In the genomic region with DNA sequence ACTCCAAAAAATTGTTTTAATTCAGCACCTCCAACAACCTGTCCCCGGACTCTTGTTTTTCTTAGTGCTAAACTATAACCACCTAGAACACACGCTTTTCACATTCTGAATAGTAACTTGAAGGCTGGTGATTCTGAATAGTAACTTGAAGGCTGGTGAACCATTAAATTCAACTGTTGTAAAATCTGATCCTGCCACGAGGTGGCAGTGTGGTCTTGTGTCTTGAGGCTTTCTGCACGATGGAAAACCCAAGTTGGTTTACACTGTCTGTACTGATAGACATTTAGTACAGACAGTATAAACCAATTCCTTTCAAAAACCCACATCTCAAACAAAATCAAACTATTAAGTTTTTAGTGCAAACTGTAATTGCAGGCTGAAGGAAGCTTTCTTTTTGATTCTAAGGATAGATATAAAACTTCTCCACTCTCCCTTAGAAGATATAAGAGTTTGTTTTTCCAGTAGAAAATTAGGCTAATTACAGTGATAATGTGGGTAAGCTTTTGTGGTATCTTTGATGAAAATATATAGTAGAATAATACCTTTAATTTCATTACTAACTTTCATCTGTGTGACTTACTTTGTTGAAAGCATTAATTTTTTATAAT, we compare ENCODE assay signal across 8 cellular contexts. TPM values are rescaled to one million over a fixed set of nuclear protein-coding genes. Genes with fewer than 3 reads are reported as not detected.
DNase-seq lines count a peak whose midpoint lies in the region; ATAC-seq and TF ChIP-seq lines count a peak whose summit lies in the region.

No MANE protein-coding gene starts in this region.

- H3K4me3 ChIP-seq in suprapubic skin: no peak overlapping the region

- H3K36me3 ChIP-seq in suprapubic skin: no peaks in the 10 kb centered on the region

- WGBS in suprapubic skin: 5% methylated on average over 4 of the region's 4 CpGs

- peak; percentile 59 to 88 for TF ChIP-seq CTCF in suprapubic skin (IDR thresholded peaks at IDR 0.05)

- H3K27me3 ChIP-seq in suprapubic skin: no peaks in the 10 kb centered on the region

- TF ChIP-seq POLR2A in suprapubic skin (IDR thresholded peaks at IDR 0.05): no peak

- peaks cover 3% of the 10 kb centered on the region for H3K4me1 ChIP-seq in suprapubic skin

- ATAC-seq in HG02840 (IDR thresholded peaks at IDR 0.05; ENCODE audit: low FRiP score, unreplicated experiment): no peak

- no peak overlapping the region for H3K27ac ChIP-seq in suprapubic skin

- DNase-seq in DMS79 treated with DMSO at 0.1 percent for 48 hours (lab: John Stamatoyannopoulos, UW) (peak; percentile 65), Kasumi-1 (lab: John Stamatoyannopoulos, UW) (peak; percentile 77 to 78), RPMI7951 (ENCODE audit: low read depth) (peak; percentile 71), fibroblast of the conjunctiva (ENCODE audit: low read depth) (peak; percentile 74), nucleus accumbens (lab: John Stamatoyannopoulos, UW) (peak in 48 of 56 donors; percentile 10 to 92 (median 60)), suprapubic skin (ENCODE audit: low spot score in 2 of 2) (peak in 1 of 2 donors; percentile 80)
- peak; percentile 30 to 46 for DNase-seq in activated T-helper 1 cell treated with anti-CD3 and anti-CD28 coated beads, Interleukin-2, amount 50 U/mL, for 16 hours (ENCODE audit: low read depth in 1 of 2, low spot score in 1 of 2)

- no peaks in the 10 kb centered on the region for H3K9me3 ChIP-seq in suprapubic skin

- TF ChIP-seq EP300 in suprapubic skin (IDR thresholded peaks at IDR 0.05): no peak

RNA-seq across cellular contexts. Expression of gene VAPA, which starts 57.6 kb away (rescaled TPM):
- 231 and 258 TPM in 2 replicates for total RNA-seq in RPMI7951 (2014; rRNA removed; shearing (Covaris generic))
- total RNA-seq in suprapubic skin: 100 to 1,000 TPM; 182 to 244 (median 212) TPM
